In genomic region chr3:124985358-124985757, GRCh38 we compare ENCODE assay signal across 11 cellular contexts. TPM values are rescaled to one million over a fixed set of nuclear protein-coding genes. Genes with fewer than 3 reads are reported as not detected.
DNase-seq lines count a peak whose midpoint lies in the region; ATAC-seq and TF ChIP-seq lines count a peak whose summit lies in the region.
"Had no signal": no experiment of that assay in that cellular context is flagged by ENCODE, and none has a peak within 500 bp of the region (broad histone marks: within the 10 kb centered on the region; RNA-seq: fewer than 3 reads in every experiment).

No MANE protein-coding gene starts in this region.

- no peak overlapping the region for H3K56ac ChIP-seq in H9 (ENCODE audit: insufficient read length, low read depth, low read length)

- H3K27me3 Mint-ChIP-seq in H9 (ENCODE audit: low read depth) = no peaks in the 10 kb centered on the region; the same call in 1 of the 2 replicates
- H3K27me3 Mint-ChIP-seq in CD8-positive, alpha-beta T cell (ENCODE audit: low read depth) = no peaks in the 10 kb centered on the region
- H3K27me3 Mint-ChIP-seq: naive B cell had no signal

- no peak overlapping the region for H3T11ph ChIP-seq in H9 (ENCODE audit: low read length)

- peak overlapping the region in 2 of 3 donors; percentile 46 to 54 for H3K27ac ChIP-seq in thyroid gland
- H3K27ac ChIP-seq in H9 (ENCODE audit: insufficient read length, low read depth, low read length) = no peak overlapping the region
- no peak overlapping the region for H3K27ac ChIP-seq in CD8-positive, alpha-beta T cell (ENCODE audit: low read depth, low read length)
- no peak overlapping the region for H3K27ac ChIP-seq in substantia nigra (ENCODE audit: low read depth, low read length, poor library complexity, severe bottlenecking)
- H3K27ac ChIP-seq: body of pancreas had no signal

- no peak overlapping the region for H4K8ac ChIP-seq in H9 (replicated peaks; ENCODE audit: insufficient read length, low read depth, low read length)

- H2BK20ac ChIP-seq in H9 (ENCODE audit: low read depth, low read length, poor library complexity, severe bottlenecking) = no peak overlapping the region

- H3K9me3 Mint-ChIP-seq in H9 = no peaks in the 10 kb centered on the region
- no peaks in the 10 kb centered on the region for H3K9me3 Mint-ChIP-seq in CD8-positive, alpha-beta T cell

- no peak overlapping the region for H4K5ac ChIP-seq in H9 (ENCODE audit: insufficient read length, low read depth, low read length)

- H3K27me3 ChIP-seq in thyroid gland (no peaks in the 10 kb centered on the region), H9 (ENCODE audit: insufficient read depth, low read length) (no peaks in the 10 kb centered on the region)
- no peaks in the 10 kb centered on the region for H3K27me3 ChIP-seq in CD8-positive, alpha-beta T cell (ENCODE audit: insufficient read depth, low read length)
- H3K27me3 ChIP-seq: body of pancreas had no signal

- no peak overlapping the region for H3K4me3 ChIP-seq in thyroid gland (replicated peaks in 1 of 3)
- H3K4me3 ChIP-seq in CD8-positive, alpha-beta T cell (ENCODE audit: low read depth, low read length) = no peak overlapping the region
- H3K4me3 ChIP-seq: body of pancreas had no signal

- H2AFZ ChIP-seq in H9 (ENCODE audit: low read length) = no peak overlapping the region

- H2BK15ac ChIP-seq in H9 (ENCODE audit: low read depth, low read length) = no peak overlapping the region

- peaks cover 0 to 16% of the 10 kb centered on the region in 2 donors for H3K4me1 ChIP-seq in thyroid gland
- no peaks in the 10 kb centered on the region for H3K4me1 ChIP-seq in H9 (ENCODE audit: insufficient read depth, low read length)
- H3K4me1 ChIP-seq in CD8-positive, alpha-beta T cell (ENCODE audit: insufficient read depth, low read length) = no peaks in the 10 kb centered on the region
- H3K4me1 ChIP-seq: body of pancreas had no signal

- peaks cover 0 to 8% of the 10 kb centered on the region in 2 experiments; a peak in 2 of 4 replicates for H3K4me1 Mint-ChIP-seq in H9
- no peaks in the 10 kb centered on the region for H3K4me1 Mint-ChIP-seq in CD8-positive, alpha-beta T cell (ENCODE audit: low read depth)
- H3K4me1 Mint-ChIP-seq: naive B cell had no signal

- H3K14ac ChIP-seq in H9 (ENCODE audit: insufficient read depth, low read length) = no peak overlapping the region

- DNase-seq in HS-27A (ENCODE audit: low read depth) (peak; percentile 73), amniotic epithelial cell (ENCODE audit: low read depth) (peak; percentile 87), hepatic stellate cell (ENCODE audit: low spot score) (peak; percentile 87), thyroid gland (no peak), H9 (no peak), substantia nigra (lab: John Stamatoyannopoulos, UW) (no peak)
- no peak for DNase-seq in CD8-positive, alpha-beta T cell
- DNase-seq: body of pancreas, naive B cell, NCI-H2081 had no signal

- no peak overlapping the region for H2BK12ac ChIP-seq in H9 (ENCODE audit: insufficient read length, low read depth, low read length)

- WGBS in thyroid gland, 2 donors = 74 to 78% methylated on average over 4 of the region's 4 CpGs
- WGBS in H9 (ENCODE audit: extremely low coverage, insufficient read length, low lambda C conversion rate) = no CpG with 5 or more reads among the region's 4 CpGs

- H3K79me1 ChIP-seq in H9 (ENCODE audit: insufficient read depth, low read depth, low read length, poor library complexity, severe bottlenecking) = no peaks in the 10 kb centered on the region

- no peaks in the 10 kb centered on the region for H3K79me2 ChIP-seq in H9 (ENCODE audit: insufficient read depth, low read length)

- no peak overlapping the region for H2AK5ac ChIP-seq in H9 (ENCODE audit: insufficient read length, low read length)

- POLR2A ChIA-PET in CD8-positive, alpha-beta T cell (lab: Charles Lee) = no interaction called here

- TF ChIP-seq CTCF in thyroid gland (IDR thresholded peaks at IDR 0.05) (no peak), H9 (conservative IDR thresholded peaks at IDR 0.05) (no peak)
- no peak for TF ChIP-seq CTCF in CD8-positive, alpha-beta T cell (IDR thresholded peaks at IDR 0.05)

- H3K23ac ChIP-seq in H9 (ENCODE audit: insufficient read length, low read depth, low read length) = no peak overlapping the region

- H3K18ac ChIP-seq in H9 (ENCODE audit: insufficient read length, low read depth, low read length) = no peak overlapping the region

- H4K20me1 ChIP-seq in H9 (ENCODE audit: control insufficient read depth, insufficient read depth, insufficient read length) = no peaks in the 10 kb centered on the region

- intact Hi-C loops in thyroid gland (cut with DNase I) = no loop called here
- intact Hi-C loops in CD8-positive, alpha-beta T cell (cut with DNase I, micrococcal nuclease) = no loop called here

- no peak overlapping the region for H4K91ac ChIP-seq in H9 (ENCODE audit: insufficient read length, low read depth, low read length)

- peak overlapping the region in 1 of 3 experiments; percentile 32; a peak in 2 of 7 replicates for H3K27ac Mint-ChIP-seq in H9
- no peak overlapping the region for H3K27ac Mint-ChIP-seq in CD8-positive, alpha-beta T cell

- CTCF ChIA-PET in CD8-positive, alpha-beta T cell (lab: Charles Lee) = no interaction called here

- H2BK5ac ChIP-seq in H9 (ENCODE audit: insufficient read length, low read length) = no peak overlapping the region

- TF ChIP-seq POLR2A in thyroid gland (IDR thresholded peaks at IDR 0.05) = no peak

- H3K23me2 ChIP-seq in H9 (ENCODE audit: insufficient read length, low read depth, low read length, poor library complexity, severe bottlenecking) = no peaks in the 10 kb centered on the region

- H3K36me3 Mint-ChIP-seq in H9 (ENCODE audit: insufficient read depth in 1 of 3, low read depth in 3 of 3) = peaks cover 5 to 8% (median 5%) of the 10 kb centered on the region in 3 experiments; a peak in 6 of 7 replicates
- peaks cover 53% of the 10 kb centered on the region for H3K36me3 Mint-ChIP-seq in CD8-positive, alpha-beta T cell

- peaks cover 19 to 21% of the 10 kb centered on the region in 2 donors for H3K36me3 ChIP-seq in thyroid gland
- H3K36me3 ChIP-seq in CD8-positive, alpha-beta T cell (ENCODE audit: insufficient read depth, low read length) = peaks cover 7% of the 10 kb centered on the region

- no peak overlapping the region for H3K4me3 Mint-ChIP-seq in H9
- H3K4me3 Mint-ChIP-seq in CD8-positive, alpha-beta T cell = no peak overlapping the region
- H3K4me3 Mint-ChIP-seq: naive B cell had no signal

- no peak overlapping the region for H3K9ac ChIP-seq in H9 (ENCODE audit: extremely low read depth, insufficient read length, low read length)

- H3K4me2 ChIP-seq in H9 (ENCODE audit: insufficient read depth, insufficient read length, low read length) = no peak overlapping the region

- no peak overlapping the region for H2BK120ac ChIP-seq in H9 (ENCODE audit: low read depth, low read length, poor library complexity, severe bottlenecking)

- H3K4ac ChIP-seq in H9 (ENCODE audit: low read depth, low read length) = no peak overlapping the region

- no peak for ATAC-seq in CD8-positive, alpha-beta T cell
- no peak for ATAC-seq in GM18870 (IDR thresholded peaks at IDR 0.05; ENCODE audit: unreplicated experiment)

- H3K9me3 ChIP-seq in thyroid gland (no peaks in the 10 kb centered on the region), H9 (ENCODE audit: control insufficient read depth, low read depth, low read length) (no peaks in the 10 kb centered on the region)
- H3K9me3 ChIP-seq in CD8-positive, alpha-beta T cell (ENCODE audit: low read length) = no peaks in the 10 kb centered on the region
- H3K9me3 ChIP-seq: body of pancreas had no signal

RNA-seq across cellular contexts. Expression of gene MUC13, which starts 50.8 kb away (rescaled TPM):
- total RNA-seq in thyroid gland (not detected), H9 (2021) (not detected in 2 replicates)
- under 1 TPM; 0.19 to 0.33 TPM for total RNA-seq in CD8-positive, alpha-beta T cell

Comparison
In these comparisons a context has a peak if more than half of its experiments do, and no peak if none do; other contexts are left out.
1. DNase-seq: peak in HS-27A (single experiment), amniotic epithelial cell (single experiment) and hepatic stellate cell (single experiment); none in thyroid gland (0 of 2), H9 (single experiment), CD8-positive, alpha-beta T cell (0 of 7) and substantia nigra (0 of 49).
2. H3K27ac ChIP-seq: peak in thyroid gland (2 of 3); none in H9 (single experiment), CD8-positive, alpha-beta T cell (single experiment) and substantia nigra (single experiment).